Comparison of ENCODE assay signal across 8 cellular contexts in genomic region chr20:44911264-44911921, GRCh38. TPM values are rescaled to one million over a fixed set of nuclear protein-coding genes. Genes with fewer than 3 reads are reported as not detected.
DNase-seq lines count a peak whose midpoint lies in the region; ATAC-seq, FAIRE-seq and TF ChIP-seq lines count a peak whose summit lies in the region.

No MANE protein-coding gene starts in this region.

- peaks cover 14% of the 10 kb centered on the region; the same call in 1 of the 2 replicates for H3K79me2 ChIP-seq in PC-3 (ENCODE audit: low read length)

- ATAC-seq in PC-3 (peak; percentile 72), GM18519 (IDR thresholded peaks at IDR 0.05; ENCODE audit: low FRiP score, unreplicated experiment) (no peak)
- ATAC-seq in activated T-helper 17 cell treated with anti-CD3 and anti-CD28 coated beads, Interleukin-2, amount 50 U/mL, for 72 hours (replicated peaks) = no peak

- peak overlapping the region; percentile 79 for H3K4me3 ChIP-seq in PC-3 (ENCODE audit: low read length)

- peak overlapping the region; percentile 87 for H3K4me2 ChIP-seq in PC-3 (ENCODE audit: low read length)

- peaks cover 65% of the 10 kb centered on the region for H3K36me3 Mint-ChIP-seq in activated T-helper 17 cell treated with anti-CD3 and anti-CD28 coated beads, Interleukin-2, amount 50 U/mL, for 72 hours (ENCODE audit: low read depth)

- no peak for DNase-seq in AG09319 (ENCODE audit: extremely low read depth, low read depth)
- peak; percentile 52 for DNase-seq in GM19239 (ENCODE audit: insufficient read length, low spot score)
- peak; percentile 92 for DNase-seq in PC-3
- DNase-seq in iPS DF 4.7 (ENCODE audit: extremely low read depth, low spot score) = peak; percentile 46
- peak in 2 of 3 experiments; percentile 10 to 22 for DNase-seq in stimulated activated CD4-positive, alpha-beta T cell treated with anti-CD3 and anti-CD28 coated beads, TNF-alpha, amount 100 ng/mL, for 4 hours (ENCODE audit: low read depth in 3 of 3)
- DNase-seq in NCI-H2107 treated with DMSO at 0.1 percent for 48 hours (lab: John Stamatoyannopoulos, UW; ENCODE audit: unreplicated experiment) = no peak

- peak; percentile 55 for FAIRE-seq in GM19239 (lab: Jason Lieb, UNC)

- BruUV-seq in PC-3 (replicated peaks; lab: Mats Ljungman, UMichigan) = TSS peak; percentile 79

- H3K27me3 Mint-ChIP-seq in activated T-helper 17 cell treated with anti-CD3 and anti-CD28 coated beads, Interleukin-2, amount 50 U/mL, for 72 hours = no peaks in the 10 kb centered on the region

- POLR2A ChIA-PET in PC-3 (lab: Charles Lee; ENCODE audit: unreplicated experiment) = interaction anchor here (0.5 to 0.7 kb wide), 4 partner anchors 40 to 701 kb away, joined by 3 to 10 read pairs (median 4); partner anchors contain the start of gene OSER1

- H3K4me3 Mint-ChIP-seq in activated T-helper 17 cell treated with anti-CD3 and anti-CD28 coated beads, Interleukin-2, amount 50 U/mL, for 72 hours = peak overlapping the region; percentile 85

- peak overlapping the region; percentile 80 for H2AFZ ChIP-seq in PC-3 (ENCODE audit: low read length)

- peaks cover 7% of the 10 kb centered on the region for H3F3A ChIP-seq in PC-3 (ENCODE audit: low read length, unreplicated experiment)

- intact Hi-C loops in PC-3 (cut with micrococcal nuclease) = loop anchor here (1.0 to 5.0 kb wide), 3 partner anchors 47 to 381 kb away; no protein-coding TSS in a partner anchor

- no peak overlapping the region for H3K27ac ChIP-seq in PC-3 (ENCODE audit: low read length)

- no peaks in the 10 kb centered on the region for H3K9me3 ChIP-seq in PC-3 (ENCODE audit: low read length)

- peaks cover 14% of the 10 kb centered on the region for H3K4me1 Mint-ChIP-seq in activated T-helper 17 cell treated with anti-CD3 and anti-CD28 coated beads, Interleukin-2, amount 50 U/mL, for 72 hours

- no peaks in the 10 kb centered on the region for H3K9me3 Mint-ChIP-seq in activated T-helper 17 cell treated with anti-CD3 and anti-CD28 coated beads, Interleukin-2, amount 50 U/mL, for 72 hours

- H3K4me1 ChIP-seq in PC-3 (ENCODE audit: insufficient read depth, low read length) = peaks cover 6% of the 10 kb centered on the region; the same call in 1 of the 2 replicates

- TF ChIP-seq CTCF in AG09319 (IDR thresholded peaks at IDR 0.05; ENCODE audit: low read depth, low read length) (peak; percentile 26), PC-3 (conservative IDR thresholded peaks at IDR 0.05; ENCODE audit: low read depth, low read length) (peak; percentile 87)

- H3K36me3 ChIP-seq in PC-3 (ENCODE audit: low read depth, low read length) = peaks cover 39% of the 10 kb centered on the region

- no peak overlapping the region for H3K27ac Mint-ChIP-seq in activated T-helper 17 cell treated with anti-CD3 and anti-CD28 coated beads, Interleukin-2, amount 50 U/mL, for 72 hours

- H3K27me3 ChIP-seq in PC-3 (ENCODE audit: low read length) = no peaks in the 10 kb centered on the region

- H4K20me1 ChIP-seq in PC-3 (ENCODE audit: low read length) = no peaks in the 10 kb centered on the region

- CTCF ChIA-PET in PC-3 (lab: Charles Lee) = interaction anchor here (0.6 to 1.2 kb wide), 4 partner anchors 28 to 210 kb away, joined by 3 to 4 read pairs (median 3); partner anchors contain the start of gene TOMM34

- peak overlapping the region; percentile 56; the same call in 1 of the 2 replicates for H3K9ac ChIP-seq in PC-3 (ENCODE audit: low read length)

- H3K9me2 ChIP-seq in PC-3 (replicated peaks; ENCODE audit: low read length) = no peaks in the 10 kb centered on the region

RNA-seq across cellular contexts. Expression of gene PABPC1L, which starts 1.5 kb away (rescaled TPM):
- total RNA-seq in PC-3 (2014; rRNA removed) = 32.0 and 40.7 TPM in 2 replicates
- total RNA-seq in activated T-helper 17 cell treated with anti-CD3 and anti-CD28 coated beads, Interleukin-2, amount 50 U/mL, for 72 hours = 10 to 100 TPM; 49.3 to 85.9 TPM

RNA-seq across cellular contexts. Expression of gene YWHAB, which starts 25.9 kb away (rescaled TPM):
- 116 and 118 TPM in 2 replicates for total RNA-seq in PC-3 (2014; rRNA removed)
- 100 to 1,000 TPM; 130 to 236 TPM for total RNA-seq in activated T-helper 17 cell treated with anti-CD3 and anti-CD28 coated beads, Interleukin-2, amount 50 U/mL, for 72 hours

RNA-seq across cellular contexts. Expression of gene TOMM34, which starts 48.8 kb away (rescaled TPM):
- 103 and 120 TPM in 2 replicates for total RNA-seq in PC-3 (2014; rRNA removed)
- 10 to 100 TPM; 40.1 to 44.8 TPM for total RNA-seq in activated T-helper 17 cell treated with anti-CD3 and anti-CD28 coated beads, Interleukin-2, amount 50 U/mL, for 72 hours

RNA-seq across cellular contexts. Expression of gene STK4, which starts 54.9 kb away (rescaled TPM):
- 18.6 and 20.6 TPM in 2 replicates for total RNA-seq in PC-3 (2014; rRNA removed)
- total RNA-seq in activated T-helper 17 cell treated with anti-CD3 and anti-CD28 coated beads, Interleukin-2, amount 50 U/mL, for 72 hours = 100 to 1,000 TPM; 168 to 215 TPM

Comparison
In these comparisons a context has a peak if more than half of its experiments do, and no peak if none do; other contexts are left out.
1. DNase-seq: peak in GM19239 (single experiment), PC-3 (single experiment), iPS DF 4.7 (single experiment) and stimulated activated CD4-positive, alpha-beta T cell treated with anti-CD3 and anti-CD28 coated beads, TNF-alpha, amount 100 ng/mL, for 4 hours (2 of 3); none in AG09319 (single experiment) and NCI-H2107 treated with DMSO at 0.1 percent for 48 hours (single experiment).